In genomic region chr9:119844431-119844830, GRCh38 we compare ENCODE assay signal across 24 cellular contexts.
"Had no signal": no experiment of that assay in that cellular context is flagged by ENCODE, and none has a peak within 500 bp of the region (broad histone marks: within the 10 kb centered on the region; RNA-seq: fewer than 3 reads in every experiment).

No MANE protein-coding gene starts in this region.

- H3K4me1 Mint-ChIP-seq: activated B cell treated with CpG ODN at 0.5 μM for 24 hours; activated CD4-positive, alpha-beta T cell treated with anti-CD3 and anti-CD28 coated beads, Interleukin-2, amount 10 ng/mL, durations not matched to agents 24 days and 14 days; activated CD8-positive, alpha-beta memory T cell treated with anti-CD3 and anti-CD28 coated beads, Interleukin-2, amount 10 ng/mL, durations not matched to agents 7 days and 5 days; activated naive CD4-positive, alpha-beta T cell treated with anti-CD3 and anti-CD28 coated beads, Interleukin-2, amount 50 U/mL, for 24 hours; central memory CD8-positive, alpha-beta T cell; T-helper 17 cell had no signal

- H3K4me3 Mint-ChIP-seq: activated B cell treated with CpG ODN at 0.5 μM for 24 hours; activated CD4-positive, alpha-beta T cell treated with anti-CD3 and anti-CD28 coated beads, Interleukin-2, amount 10 ng/mL, durations not matched to agents 24 days and 14 days; activated CD8-positive, alpha-beta memory T cell treated with anti-CD3 and anti-CD28 coated beads, Interleukin-2, amount 10 ng/mL, durations not matched to agents 7 days and 5 days; activated naive CD4-positive, alpha-beta T cell treated with anti-CD3 and anti-CD28 coated beads, Interleukin-2, amount 50 U/mL, for 24 hours; activated T-cell treated with anti-CD3 and anti-CD28 coated beads, Interleukin-2, amount 50 U/mL, for 24 hours; activated T-helper 1 cell treated with anti-CD3 and anti-CD28 coated beads, Interleukin-12 subunit alpha, Interleukin-12 subunit beta, Interleukin-2, Interleukin-4 antibody, amounts not matched to agents 30 ng/mL and 10 ng/mL and 1 ng/mL, durations not matched to agents 14 hours and 24 hours and 36 hours; brain; central memory CD8-positive, alpha-beta T cell; T-helper 17 cell had no signal

- H3K27ac Mint-ChIP-seq: activated B cell treated with CpG ODN at 0.5 μM for 24 hours; activated CD4-positive, alpha-beta T cell treated with anti-CD3 and anti-CD28 coated beads, Interleukin-2, amount 10 ng/mL, durations not matched to agents 24 days and 14 days; activated CD8-positive, alpha-beta memory T cell treated with anti-CD3 and anti-CD28 coated beads, Interleukin-2, amount 10 ng/mL, durations not matched to agents 7 days and 5 days; activated naive CD4-positive, alpha-beta T cell treated with anti-CD3 and anti-CD28 coated beads, Interleukin-2, amount 50 U/mL, for 24 hours; activated T-cell treated with anti-CD3 and anti-CD28 coated beads, Interleukin-2, amount 50 U/mL, for 24 hours; activated T-helper 1 cell treated with anti-CD3 and anti-CD28 coated beads, Interleukin-12 subunit alpha, Interleukin-12 subunit beta, Interleukin-2, Interleukin-4 antibody, amounts not matched to agents 30 ng/mL and 10 ng/mL and 1 ng/mL, durations not matched to agents 14 hours and 24 hours and 36 hours; T-helper 17 cell had no signal

- H3K27me3 Mint-ChIP-seq: activated B cell treated with CpG ODN at 0.5 μM for 24 hours; activated CD4-positive, alpha-beta T cell treated with anti-CD3 and anti-CD28 coated beads, Interleukin-2, amount 10 ng/mL, durations not matched to agents 24 days and 14 days; activated CD8-positive, alpha-beta memory T cell treated with anti-CD3 and anti-CD28 coated beads, Interleukin-2, amount 10 ng/mL, durations not matched to agents 7 days and 5 days; activated naive CD4-positive, alpha-beta T cell treated with anti-CD3 and anti-CD28 coated beads, Interleukin-2, amount 50 U/mL, for 24 hours; activated T-cell treated with anti-CD3 and anti-CD28 coated beads, Interleukin-2, amount 50 U/mL, for 24 hours; brain; central memory CD8-positive, alpha-beta T cell; T-helper 17 cell had no signal

- DNase-seq: activated B cell treated with CpG ODN at 0.5 μM for 24 hours; activated CD4-positive, alpha-beta T cell treated with anti-CD3 and anti-CD28 coated beads for 1 hour; activated CD4-positive, alpha-beta T cell treated with anti-CD3 and anti-CD28 coated beads, Interleukin-2, amount 10 ng/mL, durations not matched to agents 24 days and 14 days; activated CD4-positive, alpha-beta T cell treated with anti-CD3 and anti-CD28 coated beads, Interleukin-2, amount 50 U/mL, for 48 hours; activated CD8-positive, alpha-beta memory T cell treated with anti-CD3 and anti-CD28 coated beads, Interleukin-2, amount 10 ng/mL, durations not matched to agents 7 days and 5 days; activated effector memory CD4-positive, alpha-beta T cell treated with Interleukin-2 at 50 U/mL for 16 hours; activated naive CD4-positive, alpha-beta T cell; activated T-cell treated with anti-CD3 and anti-CD28 coated beads, Interleukin-2, amount 50 U/mL, for 24 hours; amniotic stem cell; KG1; NCI-H1092 treated with DMSO at 0.1 percent for 48 hours; NCI-H1417 treated with DMSO at 0.1 percent for 48 hours; NCI-H1694; NCI-H2029; NCI-H2107; NCI-H526; PC-9; SHP77 treated with DMSO at 0.1 percent for 48 hours; T-helper 17 cell; T-helper 9 cell had no signal

- H3K9me3 Mint-ChIP-seq: activated CD4-positive, alpha-beta T cell treated with anti-CD3 and anti-CD28 coated beads, Interleukin-2, amount 10 ng/mL, durations not matched to agents 24 days and 14 days; activated T-cell treated with anti-CD3 and anti-CD28 coated beads, Interleukin-2, amount 50 U/mL, for 24 hours; activated T-helper 1 cell treated with anti-CD3 and anti-CD28 coated beads, Interleukin-12 subunit alpha, Interleukin-12 subunit beta, Interleukin-2, Interleukin-4 antibody, amounts not matched to agents 30 ng/mL and 10 ng/mL and 1 ng/mL, durations not matched to agents 14 hours and 24 hours and 36 hours had no signal

- H3K36me3 Mint-ChIP-seq: activated CD8-positive, alpha-beta memory T cell treated with anti-CD3 and anti-CD28 coated beads, Interleukin-2, amount 10 ng/mL, durations not matched to agents 7 days and 5 days; activated naive CD4-positive, alpha-beta T cell treated with anti-CD3 and anti-CD28 coated beads, Interleukin-2, amount 50 U/mL, for 24 hours; brain had no signal

- ATAC-seq: activated CD8-positive, alpha-beta memory T cell treated with anti-CD3 and anti-CD28 coated beads, Interleukin-2, amount 10 ng/mL, durations not matched to agents 7 days and 5 days; T-helper 17 cell had no signal
